1 cellular context compared by ENCODE assay signal in the genomic region with DNA sequence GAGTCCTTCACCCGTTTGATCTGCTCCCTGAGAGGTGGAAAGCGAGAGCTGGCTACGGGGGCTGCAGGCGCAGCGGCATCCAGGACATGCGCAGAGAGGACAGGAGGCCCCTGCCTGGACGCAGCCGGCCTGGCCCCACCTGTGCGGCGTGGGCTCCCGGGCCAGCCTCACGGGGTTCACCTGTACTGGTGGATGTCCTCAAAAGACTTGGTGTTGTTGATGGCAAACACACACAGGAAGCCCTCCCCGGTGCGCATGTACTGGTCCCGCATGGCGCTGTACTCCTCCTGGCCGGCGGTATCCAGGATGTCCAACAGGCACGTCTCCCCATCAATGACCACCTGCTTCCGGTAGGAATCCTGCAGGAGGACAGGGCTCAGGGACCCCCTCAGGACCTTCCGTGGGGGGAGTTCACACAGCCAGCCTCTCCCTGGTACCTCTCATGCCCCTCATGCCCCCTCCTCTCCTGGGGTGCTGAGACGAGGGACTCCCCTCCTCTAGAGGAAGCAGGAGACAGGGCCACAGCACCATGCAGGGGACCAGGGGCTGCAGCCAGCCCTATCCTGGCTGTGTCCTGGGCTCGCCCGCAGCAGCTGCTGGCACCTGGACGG.
A peak's percentile ranks its signal among the peaks of the same experiment; 100 is the strongest.
TF ChIP-seq lines count a peak whose summit lies in the region.

No MANE protein-coding gene starts in this region.

TF ChIP-seq in K562, 482 proteins besides CTCF, POLR2A, EP300 and RAD21:
- TF ChIP-seq, protein P1, sequence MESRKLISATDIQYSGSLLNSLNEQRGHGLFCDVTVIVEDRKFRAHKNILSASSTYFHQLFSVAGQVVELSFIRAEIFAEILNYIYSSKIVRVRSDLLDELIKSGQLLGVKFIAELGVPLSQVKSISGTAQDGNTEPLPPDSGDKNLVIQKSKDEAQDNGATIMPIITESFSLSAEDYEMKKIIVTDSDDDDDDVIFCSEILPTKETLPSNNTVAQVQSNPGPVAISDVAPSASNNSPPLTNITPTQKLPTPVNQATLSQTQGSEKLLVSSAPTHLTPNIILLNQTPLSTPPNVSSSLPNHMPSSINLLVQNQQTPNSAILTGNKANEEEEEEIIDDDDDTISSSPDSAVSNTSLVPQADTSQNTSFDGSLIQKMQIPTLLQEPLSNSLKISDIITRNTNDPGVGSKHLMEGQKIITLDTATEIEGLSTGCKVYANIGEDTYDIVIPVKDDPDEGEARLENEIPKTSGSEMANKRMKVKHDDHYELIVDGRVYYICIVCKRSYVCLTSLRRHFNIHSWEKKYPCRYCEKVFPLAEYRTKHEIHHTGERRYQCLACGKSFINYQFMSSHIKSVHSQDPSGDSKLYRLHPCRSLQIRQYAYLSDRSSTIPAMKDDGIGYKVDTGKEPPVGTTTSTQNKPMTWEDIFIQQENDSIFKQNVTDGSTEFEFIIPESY (CRISPR knock-in tag; IDR thresholded peaks at IDR 0.05), result peak; percentile 95
- no peak for TF ChIP-seq TGIF2 (CRISPR knock-in tag; IDR thresholded peaks at IDR 0.05)
